In genomic region chr1:41371630-41372599, GRCh38 we compare ENCODE assay signal across 8 cellular contexts. TPM values are rescaled to one million over a fixed set of nuclear protein-coding genes. Genes with fewer than 3 reads are reported as not detected.
DNase-seq lines count a peak whose midpoint lies in the region; ATAC-seq, FAIRE-seq and TF ChIP-seq lines count a peak whose summit lies in the region.

No MANE protein-coding gene starts in this region.

- no peak for TF ChIP-seq EP300 in stomach (IDR thresholded peaks at IDR 0.05)

- H3K9me2 ChIP-seq in Karpas-422 (replicated peaks; ENCODE audit: insufficient read depth, low read length) = no peaks in the 10 kb centered on the region

- intact Hi-C loops in stomach (cut with DNase I; ENCODE audit: low total_unique reads) = no loop called here

- H3K4me3 ChIP-seq in Karpas-422 (ENCODE audit: low read length) (no peak overlapping the region), right atrium auricular region (no peak overlapping the region), small intestine (ENCODE audit: low read depth in 1 of 2, low read length in 2 of 2) (no peak overlapping the region), stomach (no peak overlapping the region)

- DNase-seq in Karpas-422 = no peak
- DNase-seq in NCI-H82 treated with DMSO at 0.1 percent for 48 hours (lab: John Stamatoyannopoulos, UW; ENCODE audit: unreplicated experiment) = peak; percentile 99
- DNase-seq in right atrium auricular region (ENCODE audit: low spot score) = no peak
- peak; percentile 36 for DNase-seq in small intestine
- DNase-seq in stomach = no peak
- no peak for DNase-seq in activated naive CD4-positive, alpha-beta T cell treated with Interleukin-2 at 50 U/mL for 16 hours
- DNase-seq in 8988T = no peak

- H3K9ac ChIP-seq in Karpas-422 (ENCODE audit: low read length) = 0 out of 2 replicates have a peak overlapping the region, but pooled peaks have one; percentile 9

- H3K27ac ChIP-seq in Karpas-422 (ENCODE audit: low read length) (no peak overlapping the region), right atrium auricular region (peak overlapping the region; percentile 35 to 53), small intestine (ENCODE audit: low read depth in 1 of 2, low read length in 1 of 2) (no peak overlapping the region), stomach (no peak overlapping the region)

- 16 to 29% (median 17%) methylated on average over 6 to 7 of the region's 7 CpGs for WGBS in small intestine, 3 donors
- 29 to 39% (median 32%) methylated on average over 4 to 7 of the region's 7 CpGs for WGBS in stomach, 5 donors

- no peak for TF ChIP-seq CTCF in right atrium auricular region (IDR thresholded peaks at IDR 0.05)
- TF ChIP-seq CTCF in stomach (IDR thresholded peaks at IDR 0.05) = no peak

- H3K4me2 ChIP-seq in Karpas-422 (ENCODE audit: low read depth, low read length, poor library complexity, severe bottlenecking) = peak overlapping the region; percentile 18

- no peaks in the 10 kb centered on the region for H3K27me3 ChIP-seq in Karpas-422 (ENCODE audit: low read length)
- no peaks in the 10 kb centered on the region for H3K27me3 ChIP-seq in right atrium auricular region
- H3K27me3 ChIP-seq in small intestine (ENCODE audit: control insufficient read depth in 2 of 2, insufficient read depth in 2 of 2, low read length in 2 of 2) = peaks cover 0 to 4% of the 10 kb centered on the region in 2 donors
- H3K27me3 ChIP-seq in stomach = peaks cover 0 to 43% (median 10%) of the 10 kb centered on the region in 3 donors

- H2AFZ ChIP-seq in Karpas-422 (ENCODE audit: low read length) = no peak overlapping the region

- no peak for ATAC-seq in GM21526 (IDR thresholded peaks at IDR 0.05; ENCODE audit: low FRiP score, unreplicated experiment)

- H3K36me3 ChIP-seq in Karpas-422 (ENCODE audit: insufficient read depth, low read length) (no peaks in the 10 kb centered on the region), right atrium auricular region (no peaks in the 10 kb centered on the region), small intestine (ENCODE audit: control insufficient read depth in 2 of 2, insufficient read depth in 2 of 2, low read length in 2 of 2) (no peaks in the 10 kb centered on the region), stomach (no peaks in the 10 kb centered on the region)

- no peaks in the 10 kb centered on the region for H3K9me3 ChIP-seq in Karpas-422 (ENCODE audit: low read length)
- H3K9me3 ChIP-seq in right atrium auricular region = no peaks in the 10 kb centered on the region
- H3K9me3 ChIP-seq in small intestine (ENCODE audit: control insufficient read depth, low read depth) = no peaks in the 10 kb centered on the region
- no peaks in the 10 kb centered on the region for H3K9me3 ChIP-seq in stomach

- H3K4me1 ChIP-seq in Karpas-422 (ENCODE audit: low read length) (peaks cover 25% of the 10 kb centered on the region), right atrium auricular region (peaks cover 0 to 25% of the 10 kb centered on the region in 2 donors), small intestine (ENCODE audit: control insufficient read depth in 2 of 2, insufficient read depth in 1 of 2, low read depth in 1 of 2, low read length in 1 of 2) (no peaks in the 10 kb centered on the region), stomach (peaks cover 12 to 28% (median 16%) of the 10 kb centered on the region in 4 donors)

- H4K20me1 ChIP-seq in Karpas-422 (ENCODE audit: insufficient read depth, low read depth, low read length) = peaks cover 10% of the 10 kb centered on the region; the same call in 1 of the 2 replicates

- FAIRE-seq in small intestine (lab: Jason Lieb, UNC) = no peak

- H3K79me2 ChIP-seq in Karpas-422 (ENCODE audit: low read length) = no peaks in the 10 kb centered on the region

- TF ChIP-seq POLR2A in stomach (IDR thresholded peaks at IDR 0.05) = no peak

RNA-seq across cellular contexts. Expression of gene FOXO6, which starts 10.7 kb away (rescaled TPM):
- 0.51 TPM in 1 of 2 replicates, not detected in the other for total RNA-seq in Karpas-422 (2014; rRNA removed; shearing (Covaris generic); ENCODE audit: low replicate concordance)
- total RNA-seq in right atrium auricular region (1 to 10 TPM; 1.4 to 1.9 TPM), stomach (1 to 10 TPM in 1 of 5 donors, under 1 TPM in 1, not detected in 3; under 0.01 to 1.1 TPM)
- polyA plus RNA-seq in small intestine (under 1 TPM in 1 of 3 donors, not detected in 2; 0.34 TPM), stomach (under 1 TPM in 2 of 3 donors, not detected in 1; 0.37 to 0.83 TPM)

Comparison
In these comparisons a context has a peak if more than half of its experiments do, and no peak if none do; other contexts are left out.
1. DNase-seq: peak in NCI-H82 treated with DMSO at 0.1 percent for 48 hours (single experiment) and small intestine (single experiment); none in Karpas-422 (single experiment), right atrium auricular region (single experiment), stomach (single experiment), activated naive CD4-positive, alpha-beta T cell treated with Interleukin-2 at 50 U/mL for 16 hours (single experiment) and 8988T (single experiment).
2. H3K27ac ChIP-seq: peak in right atrium auricular region (2 of 2); none in Karpas-422 (single experiment), small intestine (0 of 2) and stomach (0 of 5).